8 cellular contexts compared by ENCODE assay signal in genomic region chr10:69479241-69479730, GRCh38. TPM values are rescaled to one million over a fixed set of nuclear protein-coding genes. Genes with fewer than 3 reads are reported as not detected.
DNase-seq lines count a peak whose midpoint lies in the region; ATAC-seq, FAIRE-seq and TF ChIP-seq lines count a peak whose summit lies in the region.
"Had no signal": no experiment of that assay in that cellular context is flagged by ENCODE, and none has a peak within 500 bp of the region (broad histone marks: within the 10 kb centered on the region; RNA-seq: fewer than 3 reads in every experiment).

No MANE protein-coding gene starts in this region.

- WGBS in K562 (ENCODE audit: insufficient coverage, low coverage, missing lambda C conversion rate): 1% methylated on average over 5 of the region's 5 CpGs
- 30 to 34% methylated on average over 5 of the region's 5 CpGs for whole genome bisulfite sequencing in lung, 2 donors

- H4K20me1 ChIP-seq in K562 (replicated peaks; ENCODE audit: control insufficient read depth, insufficient read depth, low read length): peaks cover 3% of the 10 kb centered on the region; the same call in 1 of the 2 replicates

- no peaks in the 10 kb centered on the region for H3K9me1 ChIP-seq in K562 (ENCODE audit: control insufficient read depth, insufficient read depth, low read length)

- no peak overlapping the region; a peak in 1 of 4 replicates for H3K9ac ChIP-seq in K562 (ENCODE audit: insufficient read depth in 1 of 2, low read depth in 2 of 2, low read length in 2 of 2)

- BruUV-seq in K562 (replicated peaks; lab: Mats Ljungman, UMichigan): no TSS peak

- no peak for TF ChIP-seq RAD21 in K562 (CRISPR knock-in tag; conservative IDR thresholded peaks at IDR 0.05 in 1 of 2, IDR thresholded peaks at IDR 0.05 in 1 of 2)

- H3K4me3 ChIP-seq in K562 (no peak overlapping the region), lung (no peak overlapping the region)

- POLR2A ChIA-PET in K562 (lab: Yijun Ruan, JAX): no interaction called here

- H3K9me3 ChIP-seq in K562 (replicated peaks; ENCODE audit: control insufficient read depth, insufficient read depth, low read depth, low read length) (no peaks in the 10 kb centered on the region), lung (ENCODE audit: control insufficient read depth in 2 of 2, insufficient read depth in 1 of 2, low read length in 1 of 2) (no peaks in the 10 kb centered on the region)

- CTCF ChIA-PET in K562 (lab: Yijun Ruan, JAX; ENCODE audit: low intra/inter-chr PET ratio): no interaction called here

- intact Hi-C loops in K562 (cut with micrococcal nuclease): no loop called here

- H3K27me3 ChIP-seq in K562 (ENCODE audit: control insufficient read depth in 2 of 2, insufficient read depth in 2 of 2, low read length in 2 of 2) (peaks cover 64 to 85% of the 10 kb centered on the region in 2 experiments), lung (ENCODE audit: control insufficient read depth, insufficient read depth) (no peaks in the 10 kb centered on the region)

- TF ChIP-seq CTCF in K562 (IDR thresholded peaks at IDR 0.05 in 2 of 3, conservative IDR thresholded peaks at IDR 0.05 in 1 of 3; ENCODE audit: insufficient read depth in 2 of 3, low read depth in 1 of 3, low read length in 3 of 3) (no peak), lung (IDR thresholded peaks at IDR 0.05; ENCODE audit: control extremely low read depth, extremely low read depth) (no peak)

- no peak overlapping the region for H3K27ac ChIP-seq in K562 (ENCODE audit: extremely low read depth, low read depth, low read length)
- H3K27ac ChIP-seq in lung (ENCODE audit: low read depth in 1 of 2, low read length in 1 of 2): peak overlapping the region; percentile 72 to 88
- peak overlapping the region; percentile 88 for H3K27ac ChIP-seq in temporal lobe (ENCODE audit: low read depth, low read length)

- TF ChIP-seq EP300 in K562 (IDR thresholded peaks at IDR 0.05; ENCODE audit: low read length): no peak

- H3K79me2 ChIP-seq in K562 (ENCODE audit: control insufficient read depth, insufficient read depth, low read length): no peaks in the 10 kb centered on the region

- FAIRE-seq in K562 (lab: Jason Lieb, UNC): no peak

- DNase-seq in NCI-H1694 (lab: John Stamatoyannopoulos, UW) (peak; percentile 55), K562 (ENCODE audit: extremely low read depth in 1 of 4, low spot score in 3 of 4) (no peak), lung (ENCODE audit: low spot score) (no peak)
- DNase-seq: IMR-90 had no signal

- in situ Hi-C loops in K562 (cut with MboI): no loop called here

- no peak for TF ChIP-seq POLR2A in K562 (conservative IDR thresholded peaks at IDR 0.05)

- H3K36me3 ChIP-seq in K562 (ENCODE audit: control insufficient read depth, insufficient read depth, low read length): no peaks in the 10 kb centered on the region
- H3K36me3 ChIP-seq in lung (ENCODE audit: control insufficient read depth in 2 of 2, insufficient read depth in 2 of 2, low read length in 2 of 2): peaks cover 0 to 1% of the 10 kb centered on the region in 2 donors

- H3K4me2 ChIP-seq in K562 (ENCODE audit: insufficient read depth, low read length): no peak overlapping the region

- H2AFZ ChIP-seq in K562 (ENCODE audit: low read depth, low read length): no peak overlapping the region

- H3K4me1 ChIP-seq in K562 (replicated peaks in 1 of 2; ENCODE audit: control insufficient read depth in 2 of 2, insufficient read depth in 2 of 2, low read length in 2 of 2) (no peaks in the 10 kb centered on the region; a peak in 1 of 5 replicates), lung (ENCODE audit: control insufficient read depth in 2 of 2, insufficient read depth in 2 of 2, low read length in 2 of 2) (peaks cover 6 to 29% of the 10 kb centered on the region in 2 donors)

- ATAC-seq in K562 (no peak), lung (ENCODE audit: insufficient read depth, low FRiP score) (no peak), HG02938 (IDR thresholded peaks at IDR 0.05; ENCODE audit: unreplicated experiment) (no peak), GM21423 (IDR thresholded peaks at IDR 0.05; ENCODE audit: unreplicated experiment) (no peak), HG03139 (IDR thresholded peaks at IDR 0.05; ENCODE audit: unreplicated experiment) (no peak)

TF ChIP-seq in K562, 482 proteins besides CTCF, POLR2A, EP300 and RAD21:
- TF ChIP-seq USF1 (CRISPR knock-in tag; IDR thresholded peaks at IDR 0.05) (0 out of 2 replicates have a peak, but pooled peaks have one; percentile 7), PHB2 (IDR thresholded peaks at IDR 0.05; ENCODE audit: low read depth) (no peak), NCOR1 (IDR thresholded peaks at IDR 0.05) (no peak)

RNA-seq across cellular contexts. Expression of gene TSPAN15, which starts 28.0 kb away (rescaled TPM):
- 0.95 TPM in 1 of 2 replicates, not detected in the other for total RNA-seq in K562 (2011; cell fraction: chromatin; rRNA removed; ENCODE audit: low replicate concordance)
- total RNA-seq in K562 (2011; cell fraction: nucleolus; rRNA removed): 0.17 and 0.66 TPM in 2 replicates
- total RNA-seq in K562 (2011; cell fraction: nucleoplasm; rRNA removed): 0.38 TPM in 1 of 2 replicates, not detected in the other
- 0.78 and 1.0 TPM in 2 replicates for total RNA-seq in K562 (2014; rRNA removed)
- 0.33 and 0.35 TPM in 2 replicates for total RNA-seq in K562 (2014; rRNA removed; fragmentation: Illumina TruSeq; extraction: Trizol)
- total RNA-seq in K562 (2015; rRNA removed; fragmentation: Illumina TruSeq; extraction: Trizol): 0.19 and 0.36 TPM in 2 replicates
- 0.53 and 0.83 TPM in 2 replicates for total RNA-seq in K562 (2021)
- 0.45 and 0.64 TPM in 2 replicates for polyA plus RNA-seq in K562 (2011; rRNA removed)
- 0.81 and 0.88 TPM in 2 replicates for polyA plus RNA-seq in K562 (2011; cell fraction: cytosol; rRNA removed)
- polyA plus RNA-seq in K562 (2011; cell fraction: nucleus; rRNA removed): 0.71 and 0.73 TPM in 2 replicates
- 0.59 and 0.89 TPM in 2 replicates for polyA plus RNA-seq in K562 (2012)
- 0.26 and 0.45 TPM in 2 replicates for polyA plus RNA-seq in K562 (2014; fragmentation: Illumina TruSeq; extraction: Trizol)
- not detected for polyA plus RNA-seq in K562 (2014; fragmentation: Nextera tagmentation; extraction: Ambion mirVana)
- 0.36 and 1.2 TPM in 2 replicates for polyA plus RNA-seq in K562 (2014; rRNA removed)
- polyA minus RNA-seq in K562 (2011; rRNA and poly(A)+ RNA removed): 0.48 and 0.53 TPM in 2 replicates
- polyA minus RNA-seq in K562 (2011; cell fraction: cytosol; rRNA and poly(A)+ RNA removed): 0.95 and 2.6 TPM in 2 replicates
- 1.1 TPM in 2 replicates for polyA minus RNA-seq in K562 (2011; cell fraction: nucleus; rRNA and poly(A)+ RNA removed)
- 10 to 100 TPM; 44.3 to 63.0 TPM for total RNA-seq in lung
- polyA plus RNA-seq in lung: 10 to 100 TPM; 47.0 to 68.4 TPM
- total RNA-seq in temporal lobe: 3.7 TPM
- total RNA-seq: IMR-90 had no signal
